Comparison of ENCODE assay signal across 9 cellular contexts in the genomic region with DNA sequence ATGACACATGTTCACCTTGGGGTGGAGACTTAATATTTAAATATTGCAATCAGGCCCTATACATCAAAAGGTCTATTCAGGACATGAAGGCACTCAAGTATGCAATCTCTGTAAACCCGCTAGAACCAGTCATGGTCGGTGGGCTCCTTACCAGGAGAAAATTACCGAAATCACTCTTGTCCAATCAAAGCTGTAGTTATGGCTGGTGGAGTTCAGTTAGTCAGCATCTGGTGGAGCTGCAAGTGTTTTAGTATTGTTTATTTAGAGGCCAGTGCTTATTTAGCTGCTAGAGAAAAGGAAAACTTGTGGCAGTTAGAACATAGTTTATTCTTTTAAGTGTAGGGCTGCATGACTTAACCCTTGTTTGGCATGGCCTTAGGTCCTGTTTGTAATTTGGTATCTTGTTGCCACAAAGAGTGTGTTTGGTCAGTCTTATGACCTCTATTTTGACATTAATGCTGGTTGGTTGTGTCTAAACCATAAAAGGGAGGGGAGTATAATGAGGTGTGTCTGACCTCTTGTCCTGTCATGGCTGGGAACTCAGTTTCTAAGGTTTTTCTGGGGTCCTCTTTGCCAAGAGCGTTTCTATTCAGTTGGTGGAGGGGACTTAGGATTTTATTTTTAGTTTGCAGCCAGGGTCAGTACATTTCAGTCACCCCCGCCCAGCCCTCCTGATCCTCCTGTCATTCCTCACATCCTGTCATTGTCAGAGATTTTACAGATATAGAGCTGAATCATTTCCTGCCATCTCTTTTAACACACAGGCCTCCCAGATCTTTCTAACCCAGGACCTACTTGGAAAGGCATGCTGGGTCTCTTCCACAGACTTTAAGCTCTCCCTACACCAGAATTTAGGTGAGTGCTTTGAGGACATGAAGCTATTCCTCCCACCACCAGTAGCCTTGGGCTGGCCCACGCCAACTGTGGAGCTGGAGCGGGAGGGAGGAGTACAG.
DNase-seq lines count a peak whose midpoint lies in the region; ATAC-seq and TF ChIP-seq lines count a peak whose summit lies in the region.
"Had no signal": no experiment of that assay in that cellular context is flagged by ENCODE, and none has a peak within 500 bp of the region (broad histone marks: within the 10 kb centered on the region; RNA-seq: fewer than 3 reads in every experiment).

No MANE protein-coding gene starts in this region.

- TF ChIP-seq CTCF in fibroblast of villous mesenchyme (IDR thresholded peaks at IDR 0.05; ENCODE audit: insufficient read depth, low read depth, low read length) = no peak

- ATAC-seq in GM18498 (IDR thresholded peaks at IDR 0.05; ENCODE audit: unreplicated experiment) (peak; percentile 25), GM18858 (IDR thresholded peaks at IDR 0.05; ENCODE audit: unreplicated experiment) (no peak)

- no peak overlapping the region for H3K4me3 ChIP-seq in fibroblast of villous mesenchyme (ENCODE audit: low read depth, low read length)

- in situ Hi-C loops in SK-MEL-5 (cut with HindIII; ENCODE audit: low pct_unique_long_range_greater_than_20kb, low sequenced_read_pairs) = no loop called here

- DNase-seq in A172 (ENCODE audit: low spot score) = peak; percentile 93
- peak; percentile 17 for DNase-seq in SK-MEL-5 (ENCODE audit: low read depth, low spot score)
- peak; percentile 81 for DNase-seq in fibroblast of villous mesenchyme (ENCODE audit: low read depth)
- DNase-seq in KG1 (lab: John Stamatoyannopoulos, UW) = no peak
- DNase-seq in Kasumi-1 (lab: John Stamatoyannopoulos, UW) = no peak
- no peak for DNase-seq in HUDEP-2 (lab: John Stamatoyannopoulos, UW; ENCODE audit: unreplicated experiment in 76 of 76)
- DNase-seq: left cardiac atrium had no signal

Comparison
In these comparisons a context has a peak if more than half of its experiments do, and no peak if none do; other contexts are left out.
1. DNase-seq: peak in A172 (single experiment), SK-MEL-5 (single experiment) and fibroblast of villous mesenchyme (single experiment); none in KG1 (single experiment), Kasumi-1 (0 of 2) and HUDEP-2 (0 of 76).